In the genomic region with DNA sequence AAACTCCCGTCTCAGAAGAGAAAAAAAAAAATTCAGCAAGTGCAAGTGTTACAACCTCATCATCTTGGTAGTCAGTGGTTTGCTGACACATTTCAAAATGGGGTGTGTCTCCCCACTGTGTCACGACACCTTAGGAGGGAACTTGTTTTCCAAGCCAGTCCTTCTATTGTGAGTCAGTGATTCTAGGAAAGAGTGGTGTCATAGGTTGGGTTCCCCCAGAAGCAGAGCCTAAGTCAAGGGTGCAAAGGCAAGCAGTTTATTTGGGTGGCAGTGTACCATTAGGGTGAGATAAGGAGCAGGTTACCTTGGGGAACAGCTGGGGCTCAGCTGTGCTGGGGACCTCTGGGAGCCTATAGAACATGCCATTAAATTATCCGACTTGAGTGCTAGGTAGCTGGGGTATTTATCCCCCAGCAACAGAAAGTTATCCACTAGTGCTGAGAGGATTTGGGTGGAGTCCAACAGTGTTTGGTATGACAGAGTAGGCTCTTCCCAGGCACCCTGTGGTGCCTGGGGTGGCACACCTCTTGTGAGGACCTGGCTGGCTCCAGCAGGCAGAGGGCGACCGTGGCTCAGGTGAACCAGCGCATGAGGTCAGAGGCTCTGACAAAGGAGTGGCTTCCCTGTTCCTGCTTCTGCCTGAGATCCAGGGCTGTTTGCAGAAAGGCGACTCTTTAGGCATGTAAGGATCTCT, we compare ENCODE assay signal across 1 cellular context.
TF ChIP-seq lines count a peak whose summit lies in the region.

No MANE protein-coding gene starts in this region.

TF ChIP-seq in WTC11, 78 proteins besides CTCF, POLR2A, EP300 and RAD21 (continued from another document):
- TF ChIP-seq, protein P1, sequence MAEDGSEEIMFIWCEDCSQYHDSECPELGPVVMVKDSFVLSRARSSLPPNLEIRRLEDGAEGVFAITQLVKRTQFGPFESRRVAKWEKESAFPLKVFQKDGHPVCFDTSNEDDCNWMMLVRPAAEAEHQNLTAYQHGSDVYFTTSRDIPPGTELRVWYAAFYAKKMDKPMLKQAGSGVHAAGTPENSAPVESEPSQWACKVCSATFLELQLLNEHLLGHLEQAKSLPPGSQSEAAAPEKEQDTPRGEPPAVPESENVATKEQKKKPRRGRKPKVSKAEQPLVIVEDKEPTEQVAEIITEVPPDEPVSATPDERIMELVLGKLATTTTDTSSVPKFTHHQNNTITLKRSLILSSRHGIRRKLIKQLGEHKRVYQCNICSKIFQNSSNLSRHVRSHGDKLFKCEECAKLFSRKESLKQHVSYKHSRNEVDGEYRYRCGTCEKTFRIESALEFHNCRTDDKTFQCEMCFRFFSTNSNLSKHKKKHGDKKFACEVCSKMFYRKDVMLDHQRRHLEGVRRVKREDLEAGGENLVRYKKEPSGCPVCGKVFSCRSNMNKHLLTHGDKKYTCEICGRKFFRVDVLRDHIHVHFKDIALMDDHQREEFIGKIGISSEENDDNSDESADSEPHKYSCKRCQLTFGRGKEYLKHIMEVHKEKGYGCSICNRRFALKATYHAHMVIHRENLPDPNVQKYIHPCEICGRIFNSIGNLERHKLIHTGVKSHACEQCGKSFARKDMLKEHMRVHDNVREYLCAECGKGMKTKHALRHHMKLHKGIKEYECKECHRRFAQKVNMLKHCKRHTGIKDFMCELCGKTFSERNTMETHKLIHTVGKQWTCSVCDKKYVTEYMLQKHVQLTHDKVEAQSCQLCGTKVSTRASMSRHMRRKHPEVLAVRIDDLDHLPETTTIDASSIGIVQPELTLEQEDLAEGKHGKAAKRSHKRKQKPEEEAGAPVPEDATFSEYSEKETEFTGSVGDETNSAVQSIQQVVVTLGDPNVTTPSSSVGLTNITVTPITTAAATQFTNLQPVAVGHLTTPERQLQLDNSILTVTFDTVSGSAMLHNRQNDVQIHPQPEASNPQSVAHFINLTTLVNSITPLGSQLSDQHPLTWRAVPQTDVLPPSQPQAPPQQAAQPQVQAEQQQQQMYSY (CRISPR knock-in tag; IDR thresholded peaks at IDR 0.05), result no peak
- no peak for TF ChIP-seq ELF4 (CRISPR knock-in tag; IDR thresholded peaks at IDR 0.05; ENCODE audit: low read depth)
- TF ChIP-seq, protein P2, sequence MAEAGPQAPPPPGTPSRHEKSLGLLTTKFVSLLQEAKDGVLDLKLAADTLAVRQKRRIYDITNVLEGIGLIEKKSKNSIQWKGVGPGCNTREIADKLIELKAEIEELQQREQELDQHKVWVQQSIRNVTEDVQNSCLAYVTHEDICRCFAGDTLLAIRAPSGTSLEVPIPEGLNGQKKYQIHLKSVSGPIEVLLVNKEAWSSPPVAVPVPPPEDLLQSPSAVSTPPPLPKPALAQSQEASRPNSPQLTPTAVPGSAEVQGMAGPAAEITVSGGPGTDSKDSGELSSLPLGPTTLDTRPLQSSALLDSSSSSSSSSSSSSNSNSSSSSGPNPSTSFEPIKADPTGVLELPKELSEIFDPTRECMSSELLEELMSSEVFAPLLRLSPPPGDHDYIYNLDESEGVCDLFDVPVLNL (CRISPR knock-in tag; IDR thresholded peaks at IDR 0.05; ENCODE audit: borderline replicate concordance, low read depth), result no peak
- TF ChIP-seq RORB (CRISPR knock-in tag; IDR thresholded peaks at IDR 0.05), result no peak
- no peak for TF ChIP-seq EMX1 (CRISPR knock-in tag; IDR thresholded peaks at IDR 0.05)
- TF ChIP-seq ZNF263 (CRISPR knock-in tag; IDR thresholded peaks at IDR 0.05; ENCODE audit: low read depth), result no peak
- TF ChIP-seq SMAD3 (CRISPR knock-in tag; IDR thresholded peaks at IDR 0.05; ENCODE audit: borderline replicate concordance), result no peak
